In the genomic region with DNA sequence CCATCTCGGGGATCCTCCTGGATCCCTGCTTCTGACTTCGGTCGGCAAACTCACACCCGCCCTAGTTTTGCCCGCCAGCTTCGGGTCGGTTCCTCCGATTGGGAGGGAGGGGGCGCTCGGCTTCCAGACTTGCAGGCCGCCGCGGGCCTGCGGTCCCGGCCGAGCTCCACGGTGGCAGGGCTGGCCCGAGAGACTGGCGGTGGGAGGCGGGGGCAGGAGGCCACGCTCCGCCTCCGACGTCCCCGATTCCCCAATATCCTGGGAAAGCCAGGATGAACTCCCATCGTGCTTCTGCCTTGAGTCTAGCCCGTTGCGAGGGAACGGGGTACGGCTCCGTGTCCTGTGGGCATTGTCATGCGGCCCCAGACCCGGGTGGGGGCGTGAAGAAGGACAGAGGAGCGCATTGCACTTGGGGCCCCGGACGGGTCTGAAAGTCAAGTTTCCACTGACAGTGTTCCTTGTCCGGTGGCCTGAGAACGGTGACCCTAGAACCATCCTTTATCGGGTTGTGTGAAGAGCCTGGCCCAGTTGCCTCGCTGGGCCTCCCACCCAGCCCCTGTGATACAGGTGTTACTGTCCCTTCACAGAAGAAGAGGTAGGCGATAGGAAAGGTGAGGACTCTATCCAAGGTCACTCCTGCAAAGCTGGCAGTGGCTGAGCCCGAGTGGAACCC, we compare ENCODE assay signal across 8 cellular contexts.
DNase-seq lines count a peak whose midpoint lies in the region; ATAC-seq and TF ChIP-seq lines count a peak whose summit lies in the region.

No MANE protein-coding gene starts in this region.

- peak; percentile 61 for ATAC-seq in GM19023 (IDR thresholded peaks at IDR 0.05; ENCODE audit: unreplicated experiment)
- no peak for ATAC-seq in GM19463 (IDR thresholded peaks at IDR 0.05; ENCODE audit: unreplicated experiment)

- TF ChIP-seq CTCF in AG09319 (IDR thresholded peaks at IDR 0.05; ENCODE audit: low read depth, low read length) = peak; percentile 75
- peak; percentile 67 for TF ChIP-seq CTCF in NB4 (IDR thresholded peaks at IDR 0.05; ENCODE audit: low read depth, low read length)
- TF ChIP-seq CTCF in choroid plexus epithelial cell (conservative IDR thresholded peaks at IDR 0.05; ENCODE audit: low read depth, low read length) = peak; percentile 78

- TF ChIP-seq POLR2A in NB4 (IDR thresholded peaks at IDR 0.05; ENCODE audit: extremely low read depth, insufficient read length) = no peak

- DNase-seq in AG09319 (ENCODE audit: extremely low read depth, low read depth) (peak; percentile 42), NB4 (ENCODE audit: low read depth) (peak; percentile 88), choroid plexus epithelial cell (ENCODE audit: low read depth) (peak; percentile 83), kidney glomerular epithelial cell (lab: John Stamatoyannopoulos, UW) (peak; percentile 43)
- DNase-seq in activated CD4-positive, alpha-beta T cell treated with anti-CD3 and anti-CD28 coated beads for 24 hours (ENCODE audit: low read depth in 2 of 2) = peak; percentile 38 to 59
- DNase-seq in stimulated activated CD4-positive, alpha-beta T cell treated with anti-CD3 and anti-CD28 coated beads, Interleukin-15, amount 100 ng/mL, for 24 hours = peak; percentile 80

- H3K4me3 ChIP-seq in NB4 (ENCODE audit: low read depth, low read length) (no peak overlapping the region), choroid plexus epithelial cell (ENCODE audit: low read depth, low read length) (no peak overlapping the region)
